1 cellular context compared by ENCODE assay signal in the genomic region with DNA sequence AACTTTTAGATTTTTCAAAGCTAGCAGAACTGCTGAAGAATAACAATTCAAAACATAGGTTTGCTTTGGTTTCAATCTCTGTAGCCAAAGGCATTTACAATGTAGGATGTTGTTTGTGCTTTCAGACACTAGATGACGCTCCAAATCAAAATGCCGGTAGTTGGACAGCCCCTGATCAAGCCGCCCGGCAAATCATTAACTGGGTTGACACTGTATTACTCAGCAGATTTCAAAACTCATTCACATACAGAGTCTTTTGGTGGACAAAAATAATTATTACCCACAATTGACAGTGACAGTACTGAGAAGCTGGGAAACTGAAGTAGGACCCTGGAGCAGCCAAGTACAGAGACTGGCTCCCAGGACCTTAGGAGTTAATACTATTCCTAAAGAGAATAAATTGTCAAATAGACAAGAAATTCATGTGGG.
TF ChIP-seq lines count a peak whose summit lies in the region.

No MANE protein-coding gene starts in this region.

TF ChIP-seq in HepG2, 621 proteins besides CTCF, POLR2A, EP300 and RAD21 (continued from another document and continues in another):
- TF ChIP-seq RERE (CRISPR knock-in tag; IDR thresholded peaks at IDR 0.05; ENCODE audit: low read depth) = no peak
- TF ChIP-seq RELA (CRISPR knock-in tag; IDR thresholded peaks at IDR 0.05) = no peak
- TF ChIP-seq ZBTB7B (CRISPR knock-in tag; IDR thresholded peaks at IDR 0.05) = no peak
- TF ChIP-seq CREB1 (IDR thresholded peaks at IDR 0.05) = peak; percentile 36; the same call in 1 of the 2 replicates
- TF ChIP-seq CREB1 (CRISPR knock-in tag; IDR thresholded peaks at IDR 0.05) = no peak
- no peak for TF ChIP-seq ZBTB20 (CRISPR knock-in tag; IDR thresholded peaks at IDR 0.05; ENCODE audit: borderline replicate concordance, low read depth)
- TF ChIP-seq GPBP1L1 (CRISPR knock-in tag; IDR thresholded peaks at IDR 0.05) = no peak
- no peak for TF ChIP-seq SOX13 (IDR thresholded peaks at IDR 0.05)
- TF ChIP-seq SOX13 (CRISPR knock-in tag; conservative IDR thresholded peaks at IDR 0.05 in 1 of 2, IDR thresholded peaks at IDR 0.05 in 1 of 2) = peak in 1 of 2 experiments; percentile 46; a peak in 2 of 4 replicates
- no peak for TF ChIP-seq ZNF792 (CRISPR knock-in tag; IDR thresholded peaks at IDR 0.05)
- no peak for TF ChIP-seq ZNF34 (CRISPR knock-in tag; IDR thresholded peaks at IDR 0.05; ENCODE audit: borderline replicate concordance)
- no peak for TF ChIP-seq CEBPZ (IDR thresholded peaks at IDR 0.05; ENCODE audit: low read length)
- TF ChIP-seq ZBTB1 (CRISPR knock-in tag; IDR thresholded peaks at IDR 0.05; ENCODE audit: borderline replicate concordance) = no peak
- no peak for TF ChIP-seq MYNN (CRISPR knock-in tag; IDR thresholded peaks at IDR 0.05; ENCODE audit: low read depth)
- TF ChIP-seq MAFG (CRISPR knock-in tag; IDR thresholded peaks at IDR 0.05) = peak; percentile 89
- no peak for TF ChIP-seq SALL2 (CRISPR knock-in tag; IDR thresholded peaks at IDR 0.05)
- no peak for TF ChIP-seq KDM2A (CRISPR knock-in tag; IDR thresholded peaks at IDR 0.05; ENCODE audit: borderline replicate concordance, low read depth)
- no peak; the same call in 1 of the 2 replicates for TF ChIP-seq NR2C2 (CRISPR knock-in tag; IDR thresholded peaks at IDR 0.05; ENCODE audit: borderline replicate concordance)
- TF ChIP-seq E2F2 (CRISPR knock-in tag; IDR thresholded peaks at IDR 0.05; ENCODE audit: borderline replicate concordance) = no peak
- TF ChIP-seq, protein P1, sequence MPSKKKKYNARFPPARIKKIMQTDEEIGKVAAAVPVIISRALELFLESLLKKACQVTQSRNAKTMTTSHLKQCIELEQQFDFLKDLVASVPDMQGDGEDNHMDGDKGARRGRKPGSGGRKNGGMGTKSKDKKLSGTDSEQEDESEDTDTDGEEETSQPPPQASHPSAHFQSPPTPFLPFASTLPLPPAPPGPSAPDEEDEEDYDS (CRISPR knock-in tag; IDR thresholded peaks at IDR 0.05) = 0 out of 2 replicates have a peak, but pooled peaks have one; percentile 10
- TF ChIP-seq RBM39 (IDR thresholded peaks at IDR 0.05; ENCODE audit: low read depth, low read length, poor library complexity, severe bottlenecking) = no peak
- no peak for TF ChIP-seq ZSCAN20 (CRISPR knock-in tag; IDR thresholded peaks at IDR 0.05; ENCODE audit: borderline replicate concordance)
- no peak for TF ChIP-seq FOXP4 (CRISPR knock-in tag; IDR thresholded peaks at IDR 0.05)
- TF ChIP-seq DNMT3B (CRISPR knock-in tag; conservative IDR thresholded peaks at IDR 0.05) = no peak
- TF ChIP-seq ZNF546 (CRISPR knock-in tag; conservative IDR thresholded peaks at IDR 0.05) = no peak
- TF ChIP-seq AGO1 (IDR thresholded peaks at IDR 0.05; ENCODE audit: low read depth, low read length, poor library complexity, severe bottlenecking) = no peak
- no peak for TF ChIP-seq ARHGAP35 (CRISPR knock-in tag; IDR thresholded peaks at IDR 0.05; ENCODE audit: borderline replicate concordance)
- TF ChIP-seq ARNT2 (CRISPR knock-in tag; IDR thresholded peaks at IDR 0.05; ENCODE audit: low read depth) = peak; percentile 33; the same call in 1 of the 2 replicates
- TF ChIP-seq, protein P2, sequence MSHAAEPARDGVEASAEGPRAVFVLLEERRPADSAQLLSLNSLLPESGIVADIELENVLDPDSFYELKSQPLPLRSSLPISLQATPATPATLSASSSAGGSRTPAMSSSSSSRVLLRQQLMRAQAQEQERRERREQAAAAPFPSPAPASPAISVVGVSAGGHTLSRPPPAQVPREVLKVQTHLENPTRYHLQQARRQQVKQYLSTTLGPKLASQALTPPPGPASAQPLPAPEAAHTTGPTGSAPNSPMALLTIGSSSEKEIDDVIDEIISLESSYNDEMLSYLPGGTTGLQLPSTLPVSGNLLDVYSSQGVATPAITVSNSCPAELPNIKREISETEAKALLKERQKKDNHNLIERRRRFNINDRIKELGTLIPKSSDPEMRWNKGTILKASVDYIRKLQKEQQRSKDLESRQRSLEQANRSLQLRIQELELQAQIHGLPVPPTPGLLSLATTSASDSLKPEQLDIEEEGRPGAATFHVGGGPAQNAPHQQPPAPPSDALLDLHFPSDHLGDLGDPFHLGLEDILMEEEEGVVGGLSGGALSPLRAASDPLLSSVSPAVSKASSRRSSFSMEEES (CRISPR knock-in tag; IDR thresholded peaks at IDR 0.05) = peak; percentile 35; the same call in 1 of the 2 replicates
- TF ChIP-seq RFX5 (IDR thresholded peaks at IDR 0.05; ENCODE audit: low read depth, low read length) = no peak; the same call in 1 of the 2 replicates
- TF ChIP-seq ZNF160 (CRISPR knock-in tag; IDR thresholded peaks at IDR 0.05) = no peak
- no peak for TF ChIP-seq ZNF776 (CRISPR knock-in tag; IDR thresholded peaks at IDR 0.05)
- no peak for TF ChIP-seq FOXM1 (CRISPR knock-in tag; IDR thresholded peaks at IDR 0.05)
- TF ChIP-seq, protein P3, sequence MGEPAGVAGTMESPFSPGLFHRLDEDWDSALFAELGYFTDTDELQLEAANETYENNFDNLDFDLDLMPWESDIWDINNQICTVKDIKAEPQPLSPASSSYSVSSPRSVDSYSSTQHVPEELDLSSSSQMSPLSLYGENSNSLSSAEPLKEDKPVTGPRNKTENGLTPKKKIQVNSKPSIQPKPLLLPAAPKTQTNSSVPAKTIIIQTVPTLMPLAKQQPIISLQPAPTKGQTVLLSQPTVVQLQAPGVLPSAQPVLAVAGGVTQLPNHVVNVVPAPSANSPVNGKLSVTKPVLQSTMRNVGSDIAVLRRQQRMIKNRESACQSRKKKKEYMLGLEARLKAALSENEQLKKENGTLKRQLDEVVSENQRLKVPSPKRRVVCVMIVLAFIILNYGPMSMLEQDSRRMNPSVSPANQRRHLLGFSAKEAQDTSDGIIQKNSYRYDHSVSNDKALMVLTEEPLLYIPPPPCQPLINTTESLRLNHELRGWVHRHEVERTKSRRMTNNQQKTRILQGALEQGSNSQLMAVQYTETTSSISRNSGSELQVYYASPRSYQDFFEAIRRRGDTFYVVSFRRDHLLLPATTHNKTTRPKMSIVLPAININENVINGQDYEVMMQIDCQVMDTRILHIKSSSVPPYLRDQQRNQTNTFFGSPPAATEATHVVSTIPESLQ (CRISPR knock-in tag; conservative IDR thresholded peaks at IDR 0.05) = no peak
- TF ChIP-seq, protein P4, sequence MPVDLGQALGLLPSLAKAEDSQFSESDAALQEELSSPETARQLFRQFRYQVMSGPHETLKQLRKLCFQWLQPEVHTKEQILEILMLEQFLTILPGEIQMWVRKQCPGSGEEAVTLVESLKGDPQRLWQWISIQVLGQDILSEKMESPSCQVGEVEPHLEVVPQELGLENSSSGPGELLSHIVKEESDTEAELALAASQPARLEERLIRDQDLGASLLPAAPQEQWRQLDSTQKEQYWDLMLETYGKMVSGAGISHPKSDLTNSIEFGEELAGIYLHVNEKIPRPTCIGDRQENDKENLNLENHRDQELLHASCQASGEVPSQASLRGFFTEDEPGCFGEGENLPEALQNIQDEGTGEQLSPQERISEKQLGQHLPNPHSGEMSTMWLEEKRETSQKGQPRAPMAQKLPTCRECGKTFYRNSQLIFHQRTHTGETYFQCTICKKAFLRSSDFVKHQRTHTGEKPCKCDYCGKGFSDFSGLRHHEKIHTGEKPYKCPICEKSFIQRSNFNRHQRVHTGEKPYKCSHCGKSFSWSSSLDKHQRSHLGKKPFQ (CRISPR knock-in tag; IDR thresholded peaks at IDR 0.05; ENCODE audit: insufficient replicate concordance) = no peak
- TF ChIP-seq ZNF430 (CRISPR knock-in tag; IDR thresholded peaks at IDR 0.05) = no peak
